1 cellular context compared by ENCODE assay signal in genomic region chr5:55597014-55597981, GRCh38.
TF ChIP-seq lines count a peak whose summit lies in the region.

No MANE protein-coding gene starts in this region.

TF ChIP-seq in A549, 52 proteins besides CTCF, POLR2A, EP300 and RAD21 (continued from another document):
- 0 out of 2 replicates have a peak, but pooled peaks have one; percentile 9 for TF ChIP-seq USF2 (IDR thresholded peaks at IDR 0.05)
- peak; percentile 77 for TF ChIP-seq MAX (IDR thresholded peaks at IDR 0.05)
- no peak for TF ChIP-seq HDAC2 (IDR thresholded peaks at IDR 0.05)
- TF ChIP-seq HMGXB4 (CRISPR knock-in tag; IDR thresholded peaks at IDR 0.05; ENCODE audit: borderline replicate concordance): no peak
- TF ChIP-seq SREBF2 (IDR thresholded peaks at IDR 0.05): no peak
